In the genomic region with DNA sequence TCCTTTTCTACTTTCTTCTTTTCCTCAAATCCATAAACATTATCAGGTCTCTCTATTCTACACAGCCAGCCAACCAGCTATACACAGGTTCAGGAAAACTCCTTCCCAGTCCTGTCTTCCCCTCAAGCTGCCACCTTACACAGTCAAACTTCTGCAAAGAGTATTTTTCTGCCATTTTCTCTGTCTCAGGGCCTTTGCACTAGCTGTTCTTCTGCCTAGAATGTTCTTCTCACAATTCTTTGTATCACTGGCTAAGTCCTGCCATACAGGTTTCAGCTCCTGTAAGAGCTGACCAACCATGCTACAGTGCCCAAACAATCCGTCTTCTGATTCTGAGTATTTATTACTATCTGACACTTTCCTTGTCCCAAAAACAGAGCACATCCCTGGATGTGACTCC, we compare ENCODE assay signal across 2 cellular contexts.
TF ChIP-seq lines count a peak whose summit lies in the region.

No MANE protein-coding gene starts in this region.

TF ChIP-seq in IMR-90, 13 proteins besides CTCF, POLR2A, EP300 and RAD21 (continued from another document):
- TF ChIP-seq RCOR1 (IDR thresholded peaks at IDR 0.05; ENCODE audit: insufficient replicate concordance, low read length) (no peak), MAZ (IDR thresholded peaks at IDR 0.05; ENCODE audit: borderline replicate concordance, low read depth, low read length) (no peak), USF2 (IDR thresholded peaks at IDR 0.05; ENCODE audit: low read depth, low read length) (no peak)
- TF ChIP-seq, protein P1, sequence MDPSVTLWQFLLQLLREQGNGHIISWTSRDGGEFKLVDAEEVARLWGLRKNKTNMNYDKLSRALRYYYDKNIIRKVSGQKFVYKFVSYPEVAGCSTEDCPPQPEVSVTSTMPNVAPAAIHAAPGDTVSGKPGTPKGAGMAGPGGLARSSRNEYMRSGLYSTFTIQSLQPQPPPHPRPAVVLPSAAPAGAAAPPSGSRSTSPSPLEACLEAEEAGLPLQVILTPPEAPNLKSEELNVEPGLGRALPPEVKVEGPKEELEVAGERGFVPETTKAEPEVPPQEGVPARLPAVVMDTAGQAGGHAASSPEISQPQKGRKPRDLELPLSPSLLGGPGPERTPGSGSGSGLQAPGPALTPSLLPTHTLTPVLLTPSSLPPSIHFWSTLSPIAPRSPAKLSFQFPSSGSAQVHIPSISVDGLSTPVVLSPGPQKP (IDR thresholded peaks at IDR 0.05; ENCODE audit: borderline replicate concordance, low read depth, low read length), result no peak

TF ChIP-seq in K562, 482 proteins besides CTCF, POLR2A, EP300 and RAD21 (continued from another document):
- TF ChIP-seq RBM25 (IDR thresholded peaks at IDR 0.05; ENCODE audit: low read depth, low read length, severe bottlenecking), result peak; percentile 3
